11 cellular contexts compared by ENCODE assay signal in genomic region chr1:8398086-8398485, GRCh38.
DNase-seq lines count a peak whose midpoint lies in the region; ATAC-seq and TF ChIP-seq lines count a peak whose summit lies in the region.
"Had no signal": no experiment of that assay in that cellular context is flagged by ENCODE, and none has a peak within 500 bp of the region (broad histone marks: within the 10 kb centered on the region; RNA-seq: fewer than 3 reads in every experiment).

No MANE protein-coding gene starts in this region.

- peaks cover 20% of the 10 kb centered on the region for H3K36me3 ChIP-seq in suprapubic skin

- intact Hi-C loops in right cardiac atrium (cut with DNase I), result no loop called here

- H3K27me3 ChIP-seq in right cardiac atrium (ENCODE audit: control insufficient read depth, insufficient read depth), result no peaks in the 10 kb centered on the region
- H3K27me3 ChIP-seq in suprapubic skin, result no peaks in the 10 kb centered on the region

- 96% methylated on average over 2 of the region's 2 CpGs for WGBS in right cardiac atrium
- WGBS in suprapubic skin, result 100% methylated on average over 2 of the region's 2 CpGs

- CTCF ChIA-PET in activated CD4-positive, alpha-beta memory T cell treated with anti-CD3 and anti-CD28 coated beads, Interleukin-2, amount 10 ng/mL, durations not matched to agents 7 days and 5 days (lab: Charles Lee), result interaction anchor here (2.5 kb wide), 1 partner anchor 12 kb away, joined by 11 read pairs; no protein-coding TSS in a partner anchor

- H3K4me1 ChIP-seq in right cardiac atrium (ENCODE audit: control insufficient read depth, insufficient read depth, low read length) (peaks cover 23% of the 10 kb centered on the region), suprapubic skin (peaks cover 36% of the 10 kb centered on the region)

- no peaks in the 10 kb centered on the region for H3K27me3 Mint-ChIP-seq in activated T-cell treated with anti-CD3 and anti-CD28 coated beads, Interleukin-2, amount 50 U/mL, for 24 hours
- no peaks in the 10 kb centered on the region for H3K27me3 Mint-ChIP-seq in activated CD4-positive, alpha-beta memory T cell treated with anti-CD3 and anti-CD28 coated beads, Interleukin-2, amount 10 ng/mL, durations not matched to agents 7 days and 5 days

- H3K4me3 ChIP-seq in right cardiac atrium (ENCODE audit: low read length) (no peak overlapping the region), suprapubic skin (no peak overlapping the region)

- H3K4me3 Mint-ChIP-seq in activated T-cell treated with anti-CD3 and anti-CD28 coated beads, Interleukin-2, amount 50 U/mL, for 24 hours, result no peak overlapping the region
- no peak overlapping the region for H3K4me3 Mint-ChIP-seq in activated CD4-positive, alpha-beta memory T cell treated with anti-CD3 and anti-CD28 coated beads, Interleukin-2, amount 10 ng/mL, durations not matched to agents 7 days and 5 days
- H3K4me3 Mint-ChIP-seq: neural crest cell had no signal

- H3K9me3 ChIP-seq in right cardiac atrium (ENCODE audit: control insufficient read depth, low read length) (no peaks in the 10 kb centered on the region), suprapubic skin (no peaks in the 10 kb centered on the region)

- H3K4me1 Mint-ChIP-seq in activated T-cell treated with anti-CD3 and anti-CD28 coated beads, Interleukin-2, amount 50 U/mL, for 24 hours (ENCODE audit: low read depth), result peaks cover 63% of the 10 kb centered on the region
- peaks cover 56% of the 10 kb centered on the region for H3K4me1 Mint-ChIP-seq in activated CD4-positive, alpha-beta memory T cell treated with anti-CD3 and anti-CD28 coated beads, Interleukin-2, amount 10 ng/mL, durations not matched to agents 7 days and 5 days

- no peak for TF ChIP-seq POLR2A in suprapubic skin (IDR thresholded peaks at IDR 0.05)

- ATAC-seq in right cardiac atrium, result no peak

- no peak for TF ChIP-seq CTCF in suprapubic skin (IDR thresholded peaks at IDR 0.05)

- H3K27ac Mint-ChIP-seq in activated T-cell treated with anti-CD3 and anti-CD28 coated beads, Interleukin-2, amount 50 U/mL, for 24 hours, result peak overlapping the region; percentile 84
- H3K27ac Mint-ChIP-seq in activated CD4-positive, alpha-beta memory T cell treated with anti-CD3 and anti-CD28 coated beads, Interleukin-2, amount 10 ng/mL, durations not matched to agents 7 days and 5 days, result peak overlapping the region; percentile 58

- POLR2A ChIA-PET in activated CD4-positive, alpha-beta memory T cell treated with anti-CD3 and anti-CD28 coated beads, Interleukin-2, amount 10 ng/mL, durations not matched to agents 7 days and 5 days (lab: Charles Lee), result interaction anchor here (1.9 to 2.3 kb wide), 2 partner anchors 11 kb away, joined by 4 to 7 read pairs; no protein-coding TSS in a partner anchor

- no peak for TF ChIP-seq EP300 in suprapubic skin (IDR thresholded peaks at IDR 0.05)

- no peak for DNase-seq in activated T-cell treated with anti-CD3 and anti-CD28 coated beads, Interleukin-2, amount 50 U/mL, for 24 hours
- no peak for DNase-seq in activated T-cell treated with anti-CD3 and anti-CD28 coated beads, Interleukin-2, amount 50 U/mL, for 1 hour
- DNase-seq in activated CD4-positive, alpha-beta memory T cell treated with anti-CD3 and anti-CD28 coated beads, Interleukin-2, amount 10 ng/mL, durations not matched to agents 7 days and 5 days, result no peak
- no peak for DNase-seq in right cardiac atrium
- no peak for DNase-seq in suprapubic skin (ENCODE audit: low spot score in 2 of 2)
- DNase-seq in stimulated activated CD4-positive, alpha-beta T cell treated with anti-CD3 and anti-CD28 coated beads, Interleukin-12 subunit alpha, Interleukin-12 subunit beta, amount 100 ng/mL, for 4 hours, result no peak
- DNase-seq in SIG-M5 (lab: John Stamatoyannopoulos, UW), result no peak
- no peak for DNase-seq in GF-D8 (lab: John Stamatoyannopoulos, UW)
- DNase-seq: GOT3, NCI-H2171 treated with DMSO at 0.1 percent for 48 hours had no signal

- no peaks in the 10 kb centered on the region for H3K9me3 Mint-ChIP-seq in activated T-cell treated with anti-CD3 and anti-CD28 coated beads, Interleukin-2, amount 50 U/mL, for 24 hours
- no peaks in the 10 kb centered on the region for H3K9me3 Mint-ChIP-seq in activated CD4-positive, alpha-beta memory T cell treated with anti-CD3 and anti-CD28 coated beads, Interleukin-2, amount 10 ng/mL, durations not matched to agents 7 days and 5 days
- H3K9me3 Mint-ChIP-seq: neural crest cell had no signal

- H3K27ac ChIP-seq in right cardiac atrium (ENCODE audit: low read length) (peak overlapping the region; percentile 98), suprapubic skin (peak overlapping the region; percentile 79)

- H3K36me3 Mint-ChIP-seq in activated T-cell treated with anti-CD3 and anti-CD28 coated beads, Interleukin-2, amount 50 U/mL, for 24 hours (ENCODE audit: low read depth), result peaks cover 64% of the 10 kb centered on the region
- H3K36me3 Mint-ChIP-seq in activated CD4-positive, alpha-beta memory T cell treated with anti-CD3 and anti-CD28 coated beads, Interleukin-2, amount 10 ng/mL, durations not matched to agents 7 days and 5 days (ENCODE audit: low read depth), result peaks cover 37% of the 10 kb centered on the region
